In the genomic region with DNA sequence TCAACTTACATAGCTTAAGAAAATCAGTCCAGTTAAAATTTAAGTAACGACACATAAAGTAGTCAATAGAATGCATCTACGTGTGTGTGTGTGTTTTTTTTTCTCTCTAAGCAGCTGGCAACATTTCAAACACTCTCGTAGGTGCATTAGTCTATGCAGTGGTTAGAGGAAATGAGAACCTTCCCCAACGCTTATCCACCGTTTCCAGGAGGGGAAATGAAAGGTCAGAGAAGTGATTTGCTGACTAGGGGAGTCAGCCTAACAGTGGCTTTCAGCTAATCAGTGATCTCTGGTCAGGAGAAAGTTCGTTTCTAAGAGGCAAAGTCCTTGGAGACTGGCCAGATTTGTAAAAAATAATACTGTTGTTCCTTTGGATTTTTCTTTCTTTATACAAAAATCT, we compare ENCODE assay signal across 22 cellular contexts.
DNase-seq lines count a peak whose midpoint lies in the region; FAIRE-seq and TF ChIP-seq lines count a peak whose summit lies in the region.
"Had no signal": no experiment of that assay in that cellular context is flagged by ENCODE, and none has a peak within 500 bp of the region (broad histone marks: within the 10 kb centered on the region; RNA-seq: fewer than 3 reads in every experiment).

No MANE protein-coding gene starts in this region.

- no peak overlapping the region for H3K27ac ChIP-seq in small intestine (ENCODE audit: low read depth in 1 of 2, low read length in 1 of 2)
- H3K27ac ChIP-seq in colonic mucosa, result no peak overlapping the region
- H3K27ac ChIP-seq: adrenal gland, GM23248, right atrium auricular region, tibial nerve had no signal

- H3K4me1 ChIP-seq in small intestine (ENCODE audit: control insufficient read depth in 2 of 2, insufficient read depth in 1 of 2, low read depth in 1 of 2, low read length in 1 of 2), result no peaks in the 10 kb centered on the region
- H3K4me1 ChIP-seq in colonic mucosa, result no peaks in the 10 kb centered on the region
- H3K4me1 ChIP-seq: adrenal gland, right atrium auricular region, tibial nerve had no signal

- 14 to 23% (median 17%) methylated on average over 6 of the region's 6 CpGs for WGBS in small intestine, 3 donors

- no peaks in the 10 kb centered on the region for H3K27me3 ChIP-seq in small intestine (ENCODE audit: control insufficient read depth in 2 of 2, insufficient read depth in 2 of 2, low read length in 2 of 2)
- no peaks in the 10 kb centered on the region for H3K27me3 ChIP-seq in colonic mucosa
- H3K27me3 ChIP-seq: adrenal gland, right atrium auricular region, tibial nerve had no signal

- no peak overlapping the region for H3K9ac ChIP-seq in colonic mucosa (ENCODE audit: low read depth in 2 of 2, low read length in 2 of 2)
- H3K9ac ChIP-seq: GM23248 had no signal

- intact Hi-C loops in colonic mucosa (cut with DNase I), result no loop called here

- DNase-seq in NCI-H345 (lab: John Stamatoyannopoulos, UW) (peak; percentile 14), NCI-H345 treated with DMSO at 0.1 percent for 48 hours (lab: John Stamatoyannopoulos, UW; ENCODE audit: unreplicated experiment) (no peak), NCI-H128 (lab: John Stamatoyannopoulos, UW; ENCODE audit: unreplicated experiment) (peak; percentile 80), dermis blood vessel endothelial cell (peak; percentile 93), renal cortical epithelial cell (ENCODE audit: low read depth) (peak; percentile 11), NCI-H524 treated with DMSO at 0.1 percent for 48 hours (lab: John Stamatoyannopoulos, UW) (no peak), small intestine (no peak), colonic mucosa (no peak)
- DNase-seq: activated T-cell treated with anti-CD3 and anti-CD28 coated beads, Interleukin-2, amount 50 U/mL, for 24 hours; adrenal gland; COR-L47; cortex of kidney; DND-41; GM23248; kidney glomerular epithelial cell; mesenchymal stem cell; NCI-H1694; NCI-H526; stimulated activated naive CD8-positive, alpha-beta T cell treated with anti-CD3 and anti-CD28 coated beads, Interleukin-15, amount 100 ng/mL, for 72 hours had no signal

- H3K9me3 ChIP-seq in small intestine (ENCODE audit: control insufficient read depth, low read depth), result no peaks in the 10 kb centered on the region
- H3K9me3 ChIP-seq in colonic mucosa, result no peaks in the 10 kb centered on the region
- H3K9me3 ChIP-seq: adrenal gland, tibial nerve had no signal

- no peak for FAIRE-seq in small intestine (lab: Jason Lieb, UNC)
- FAIRE-seq: bronchial epithelial cell had no signal

- TF ChIP-seq CTCF in colonic mucosa (IDR thresholded peaks at IDR 0.05), result no peak

- H3K36me3 ChIP-seq in small intestine (ENCODE audit: control insufficient read depth in 2 of 2, insufficient read depth in 2 of 2, low read length in 2 of 2) (no peaks in the 10 kb centered on the region), colonic mucosa (no peaks in the 10 kb centered on the region)
- H3K36me3 ChIP-seq: adrenal gland, right atrium auricular region, tibial nerve had no signal

- H3K4me3 ChIP-seq in small intestine (ENCODE audit: low read depth in 1 of 2, low read length in 2 of 2) (no peak overlapping the region), colonic mucosa (no peak overlapping the region)
- H3K4me3 ChIP-seq: adrenal gland, GM23248, right atrium auricular region, tibial nerve had no signal

Comparison
In these comparisons a context has a peak if more than half of its experiments do, and no peak if none do; other contexts are left out.
1. DNase-seq: peak in NCI-H345 (single experiment), NCI-H128 (single experiment), dermis blood vessel endothelial cell (single experiment) and renal cortical epithelial cell (single experiment); none in NCI-H345 treated with DMSO at 0.1 percent for 48 hours (single experiment), NCI-H524 treated with DMSO at 0.1 percent for 48 hours (single experiment), small intestine (single experiment) and colonic mucosa (single experiment).